14 cellular contexts compared by ENCODE assay signal in genomic region chr20:480044-480443, GRCh38. TPM values are rescaled to one million over a fixed set of nuclear protein-coding genes. Genes with fewer than 3 reads are reported as not detected.
DNase-seq lines count a peak whose midpoint lies in the region; ATAC-seq and TF ChIP-seq lines count a peak whose summit lies in the region.
"Had no signal": no experiment of that assay in that cellular context is flagged by ENCODE, and none has a peak within 500 bp of the region (broad histone marks: within the 10 kb centered on the region; RNA-seq: fewer than 3 reads in every experiment).

No MANE protein-coding gene starts in this region.

- H3K36me3 Mint-ChIP-seq in CD4-positive, CD25-positive, alpha-beta regulatory T cell = peaks cover 25% of the 10 kb centered on the region
- peaks cover 18% of the 10 kb centered on the region for H3K36me3 Mint-ChIP-seq in chondrocyte (ENCODE audit: low read depth)
- H3K36me3 Mint-ChIP-seq in mesothelial cell of epicardium = peaks cover 27% of the 10 kb centered on the region

- H3F3A ChIP-seq in smooth muscle cell (ENCODE audit: low read depth) = peaks cover 9% of the 10 kb centered on the region

- DNase-seq in CD4-positive, CD25-positive, alpha-beta regulatory T cell = no peak
- no peak for DNase-seq in chondrocyte (ENCODE audit: low spot score)
- DNase-seq in mesothelial cell of epicardium (ENCODE audit: low spot score in 2 of 2, unreplicated experiment in 2 of 2) = no peak
- no peak for DNase-seq in globus pallidus (ENCODE audit: low spot score)
- DNase-seq in smooth muscle cell (lab: John Stamatoyannopoulos, UW; ENCODE audit: unreplicated experiment) = no peak
- no peak for DNase-seq in DMS153 treated with DMSO at 0.1 percent for 48 hours (lab: John Stamatoyannopoulos, UW; ENCODE audit: unreplicated experiment)
- DNase-seq: Caco-2; CD8-positive, alpha-beta memory T cell; DMS53 had no signal

- peak overlapping the region in 2 of 3 donors; percentile 21 to 55 for H3K27ac Mint-ChIP-seq in CD4-positive, CD25-positive, alpha-beta regulatory T cell
- H3K27ac Mint-ChIP-seq in chondrocyte (ENCODE audit: unreplicated experiment) (peak overlapping the region; percentile 91), mesothelial cell of epicardium (peak overlapping the region; percentile 19)

- H2AFZ ChIP-seq in smooth muscle cell (ENCODE audit: low read depth) = no peak overlapping the region

- H3K9me3 ChIP-seq in CD4-positive, CD25-positive, alpha-beta regulatory T cell (ENCODE audit: control insufficient read depth in 2 of 2, low read length in 2 of 2) = no peaks in the 10 kb centered on the region
- H3K9me3 ChIP-seq in smooth muscle cell (replicated peaks; ENCODE audit: low read depth) = no peaks in the 10 kb centered on the region
- H3K9me3 ChIP-seq: A549, Caco-2 had no signal

- 97% methylated on average over 3 of the region's 3 CpGs for WGBS in smooth muscle cell (ENCODE audit: low lambda C conversion rate)

- H3K27ac ChIP-seq in 22Rv1 (peak overlapping the region; percentile 65), smooth muscle cell (ENCODE audit: low read depth) (no peak overlapping the region)
- no peak overlapping the region for H3K27ac ChIP-seq in CD4-positive, CD25-positive, alpha-beta regulatory T cell (ENCODE audit: insufficient read depth, low read length, poor library complexity, severe bottlenecking)
- H3K27ac ChIP-seq: A549, HL-60 had no signal

- no peaks in the 10 kb centered on the region for H3K27me3 ChIP-seq in CD4-positive, CD25-positive, alpha-beta regulatory T cell (ENCODE audit: control insufficient read depth, insufficient read depth, low read length)
- H3K27me3 ChIP-seq in smooth muscle cell (ENCODE audit: low read depth) = no peaks in the 10 kb centered on the region

- peaks cover 24% of the 10 kb centered on the region for H3K36me3 ChIP-seq in CD4-positive, CD25-positive, alpha-beta regulatory T cell (ENCODE audit: control insufficient read depth, insufficient read depth, low read length)
- H3K36me3 ChIP-seq in smooth muscle cell (ENCODE audit: low read depth) = peaks cover 23% of the 10 kb centered on the region

- H3K9me3 Mint-ChIP-seq in CD4-positive, CD25-positive, alpha-beta regulatory T cell = no peaks in the 10 kb centered on the region
- H3K9me3 Mint-ChIP-seq in chondrocyte (ENCODE audit: low read depth) (no peaks in the 10 kb centered on the region), mesothelial cell of epicardium (no peaks in the 10 kb centered on the region)
- H3K9me3 Mint-ChIP-seq: CD14-positive monocyte; CD8-positive, alpha-beta memory T cell had no signal

- no peaks in the 10 kb centered on the region for H3K27me3 Mint-ChIP-seq in CD4-positive, CD25-positive, alpha-beta regulatory T cell
- H3K27me3 Mint-ChIP-seq in chondrocyte (ENCODE audit: low read depth) = no peaks in the 10 kb centered on the region
- no peaks in the 10 kb centered on the region for H3K27me3 Mint-ChIP-seq in mesothelial cell of epicardium (ENCODE audit: low read depth)
- H3K27me3 Mint-ChIP-seq: CD8-positive, alpha-beta memory T cell had no signal

- no peak for TF ChIP-seq CTCF in 22Rv1 (IDR thresholded peaks at IDR 0.05)
- no peak for TF ChIP-seq CTCF in chondrocyte (IDR thresholded peaks at IDR 0.05)
- no peak for TF ChIP-seq CTCF in mesothelial cell of epicardium (IDR thresholded peaks at IDR 0.05; ENCODE audit: unreplicated experiment)
- TF ChIP-seq CTCF in smooth muscle cell (IDR thresholded peaks at IDR 0.05; ENCODE audit: borderline replicate concordance, insufficient read depth, poor library complexity, severe bottlenecking) = no peak

- H3K4me1 Mint-ChIP-seq in CD4-positive, CD25-positive, alpha-beta regulatory T cell = peaks cover 6 to 41% (median 27%) of the 10 kb centered on the region in 4 donors
- H3K4me1 Mint-ChIP-seq in chondrocyte (ENCODE audit: low read depth) = peaks cover 45% of the 10 kb centered on the region
- peaks cover 2% of the 10 kb centered on the region for H3K4me1 Mint-ChIP-seq in mesothelial cell of epicardium
- H3K4me1 Mint-ChIP-seq: CD14-positive monocyte had no signal

- no peaks in the 10 kb centered on the region for H3K79me2 ChIP-seq in smooth muscle cell (ENCODE audit: low read depth)

- peaks cover 21% of the 10 kb centered on the region for H4K20me1 ChIP-seq in smooth muscle cell (ENCODE audit: low read depth)

- no peak for ATAC-seq in CD4-positive, CD25-positive, alpha-beta regulatory T cell (ENCODE audit: low read depth in 2 of 2)
- ATAC-seq: HCT116 had no signal

- peaks cover 12% of the 10 kb centered on the region for H3K4me1 ChIP-seq in CD4-positive, CD25-positive, alpha-beta regulatory T cell (ENCODE audit: control insufficient read depth, insufficient read depth, low read length, poor library complexity, severe bottlenecking)
- no peaks in the 10 kb centered on the region for H3K4me1 ChIP-seq in smooth muscle cell (ENCODE audit: low read depth)
- H3K4me1 ChIP-seq: Caco-2 had no signal

- no peak overlapping the region for H3K9ac ChIP-seq in smooth muscle cell (ENCODE audit: low read depth)

- H3K4me3 Mint-ChIP-seq in CD4-positive, CD25-positive, alpha-beta regulatory T cell = no peak overlapping the region
- no peak overlapping the region for H3K4me3 Mint-ChIP-seq in chondrocyte (ENCODE audit: unreplicated experiment)
- H3K4me3 Mint-ChIP-seq in mesothelial cell of epicardium = no peak overlapping the region
- H3K4me3 Mint-ChIP-seq: CD14-positive monocyte; CD8-positive, alpha-beta memory T cell had no signal

- H3K4me3 ChIP-seq in CD4-positive, CD25-positive, alpha-beta regulatory T cell (ENCODE audit: low read depth, low read length) = no peak overlapping the region
- no peak overlapping the region for H3K4me3 ChIP-seq in smooth muscle cell
- H3K4me3 ChIP-seq: A549 had no signal

- no peak overlapping the region for H3K4me2 ChIP-seq in smooth muscle cell
- H3K4me2 ChIP-seq: A549 had no signal

RNA-seq across cellular contexts. Expression of gene TBC1D20, which starts 17.7 kb away (rescaled TPM):
- total RNA-seq in CD4-positive, CD25-positive, alpha-beta regulatory T cell = 30.2 TPM
- 10 to 100 TPM; 16.4 to 23.2 (median 18.2) TPM for polyA plus RNA-seq in CD4-positive, CD25-positive, alpha-beta regulatory T cell
- total RNA-seq in chondrocyte (56.2 to 64.7 TPM (median 64.0 TPM) in 3 replicates), mesothelial cell of epicardium (34.1 to 37.1 TPM (median 34.4 TPM) in 3 replicates), smooth muscle cell (37.9 and 41.9 TPM in 2 replicates)
- 41.6 and 45.7 TPM in 2 replicates for polyA plus RNA-seq in smooth muscle cell

Comparison
In these comparisons a context has a peak if more than half of its experiments do, and no peak if none do; other contexts are left out.
1. H3K27ac Mint-ChIP-seq: peak in every context shown above with its lines; median percentile 91 in chondrocyte; 38 in CD4-positive, CD25-positive, alpha-beta regulatory T cell; 19 in mesothelial cell of epicardium.